In genomic region chr16:67228034-67228785, GRCh38 we compare ENCODE assay signal across 9 cellular contexts. TPM values are rescaled to one million over a fixed set of nuclear protein-coding genes. Genes with fewer than 3 reads are reported as not detected.
DNase-seq lines count a peak whose midpoint lies in the region; ATAC-seq and TF ChIP-seq lines count a peak whose summit lies in the region.
"Had no signal": no experiment of that assay in that cellular context is flagged by ENCODE, and none has a peak within 500 bp of the region (broad histone marks: within the 10 kb centered on the region; RNA-seq: fewer than 3 reads in every experiment).

No MANE protein-coding gene starts in this region.

- H3K9me3 ChIP-seq in right atrium auricular region: no peaks in the 10 kb centered on the region
- no peaks in the 10 kb centered on the region for H3K9me3 ChIP-seq in upper lobe of right lung

- H3K27me3 ChIP-seq in right atrium auricular region (no peaks in the 10 kb centered on the region), upper lobe of right lung (no peaks in the 10 kb centered on the region)

- TF ChIP-seq CTCF in right atrium auricular region (IDR thresholded peaks at IDR 0.05) (no peak), astrocyte of the cerebellum (IDR thresholded peaks at IDR 0.05; ENCODE audit: low read depth, low read length, missing control alignments) (no peak), upper lobe of right lung (IDR thresholded peaks at IDR 0.05) (no peak)

- no peaks in the 10 kb centered on the region for H3K9me3 Mint-ChIP-seq in memory B cell

- H3K36me3 Mint-ChIP-seq in memory B cell: peaks cover 16% of the 10 kb centered on the region

- no peak for ATAC-seq in Right ventricle myocardium inferior
- no peak for ATAC-seq in memory B cell (ENCODE audit: low read depth)
- ATAC-seq in upper lobe of right lung: no peak
- ATAC-seq in HG02852 (IDR thresholded peaks at IDR 0.05; ENCODE audit: unreplicated experiment): no peak

- H3K4me1 ChIP-seq in right atrium auricular region: peaks cover 0 to 19% of the 10 kb centered on the region in 2 donors
- peaks cover 13% of the 10 kb centered on the region for H3K4me1 ChIP-seq in upper lobe of right lung

- H3K4me3 Mint-ChIP-seq in memory B cell: peak overlapping the region; percentile 100

- peaks cover 21% of the 10 kb centered on the region for H3K4me1 Mint-ChIP-seq in memory B cell

- in situ Hi-C loops in astrocyte of the cerebellum (cut with HindIII; ENCODE audit: low sequenced_read_pairs): no loop called here

- H3K27ac ChIP-seq in right atrium auricular region: no peak overlapping the region
- no peak overlapping the region for H3K27ac ChIP-seq in upper lobe of right lung

- H3K36me3 ChIP-seq in right atrium auricular region (peaks cover 49% of the 10 kb centered on the region), upper lobe of right lung (peaks cover 51% of the 10 kb centered on the region)

- H3K27me3 Mint-ChIP-seq in memory B cell: no peaks in the 10 kb centered on the region

- DNase-seq in Right ventricle myocardium inferior (ENCODE audit: missing footprints): peak; percentile 58
- no peak for DNase-seq in right atrium auricular region (ENCODE audit: low spot score)
- DNase-seq in astrocyte of the cerebellum (ENCODE audit: low read depth): no peak
- DNase-seq in memory B cell (ENCODE audit: low spot score in 2 of 2): no peak
- no peak for DNase-seq in upper lobe of right lung
- no peak for DNase-seq in stimulated activated naive CD4-positive, alpha-beta T cell (lab: John Stamatoyannopoulos, UW)
- no peak for DNase-seq in NCI-H748 (lab: John Stamatoyannopoulos, UW; ENCODE audit: unreplicated experiment)
- DNase-seq: small intestine had no signal

- intact Hi-C loops in Right ventricle myocardium inferior (cut with DNase I): no loop called here
- intact Hi-C loops in upper lobe of right lung (cut with DNase I): no loop called here

- peak overlapping the region in 1 of 2 donors; percentile 93 for H3K4me3 ChIP-seq in right atrium auricular region
- peak overlapping the region; percentile 100 for H3K4me3 ChIP-seq in astrocyte of the cerebellum (ENCODE audit: low read depth, low read length)
- H3K4me3 ChIP-seq in upper lobe of right lung: peak overlapping the region; percentile 77

- peak overlapping the region; percentile 97 for H3K27ac Mint-ChIP-seq in memory B cell

RNA-seq across cellular contexts. Expression of gene TMEM208, which starts 1.3 kb away (rescaled TPM):
- total RNA-seq in Right ventricle myocardium inferior (12.5 TPM), right atrium auricular region (10 to 100 TPM; 16.9 to 27.8 TPM), upper lobe of right lung (39.3 TPM)

RNA-seq across cellular contexts. Expression of gene FHOD1, which starts 19.1 kb away (rescaled TPM):
- 15.3 TPM for total RNA-seq in Right ventricle myocardium inferior
- total RNA-seq in right atrium auricular region: 10 to 100 TPM in 1 of 2 donors, 1 to 10 TPM in 1; 5.3 to 11.6 TPM
- total RNA-seq in upper lobe of right lung: 94.9 TPM

RNA-seq across cellular contexts. Expression of gene SLC9A5, which starts 20.6 kb away (rescaled TPM):
- total RNA-seq in Right ventricle myocardium inferior (0.84 TPM), right atrium auricular region (1 to 10 TPM; 1.5 to 2.4 TPM), upper lobe of right lung (2.4 TPM)

RNA-seq across cellular contexts. Expression of gene ELMO3, which starts 29.3 kb away (rescaled TPM):
- total RNA-seq in Right ventricle myocardium inferior: 0.89 TPM
- total RNA-seq in right atrium auricular region: 1 to 10 TPM in 1 of 2 donors, under 1 TPM in 1; 0.37 to 2.2 TPM
- 17.5 TPM for total RNA-seq in upper lobe of right lung

RNA-seq across cellular contexts. Expression of gene E2F4, which starts 36.3 kb away (rescaled TPM):
- total RNA-seq in Right ventricle myocardium inferior (36.9 TPM), right atrium auricular region (10 to 100 TPM; 53.8 to 70.3 TPM), upper lobe of right lung (68.2 TPM)
